Comparison of ENCODE assay signal across 8 cellular contexts in the genomic region with DNA sequence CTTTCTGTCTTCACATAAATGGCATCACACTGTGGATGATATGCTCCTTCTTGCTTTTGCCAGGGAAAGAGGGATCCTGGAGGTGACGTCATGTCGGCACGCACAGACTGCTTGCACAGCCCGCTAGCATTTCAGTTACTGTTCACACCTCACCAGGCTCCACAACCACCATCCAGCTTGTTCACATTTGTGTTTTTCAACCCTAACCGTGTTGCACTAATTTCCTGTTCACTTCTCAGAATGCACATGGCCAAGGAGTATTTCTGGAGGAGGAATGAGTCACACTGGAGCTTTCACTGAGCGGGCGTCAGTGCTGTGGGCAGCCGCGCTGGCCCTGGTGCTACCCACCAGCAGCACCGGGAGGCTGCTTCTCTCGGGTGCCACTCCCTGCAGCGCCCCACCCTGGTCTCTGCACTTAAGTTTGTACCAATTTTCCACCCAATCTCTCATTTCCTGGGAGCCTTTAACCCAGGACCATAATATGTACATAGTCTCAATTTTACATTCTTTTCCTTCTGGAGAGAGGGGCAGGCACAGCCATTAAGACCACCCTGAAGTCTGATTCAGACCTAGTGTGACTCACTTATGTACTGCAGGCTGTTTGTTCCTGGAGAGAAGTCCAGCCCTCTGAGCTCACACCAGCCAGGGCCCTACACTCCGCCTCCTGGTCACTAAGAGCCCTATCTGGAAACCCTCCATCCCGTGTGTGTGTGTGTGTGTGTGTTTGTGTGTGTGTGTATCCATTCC.
DNase-seq lines count a peak whose midpoint lies in the region; ATAC-seq and TF ChIP-seq lines count a peak whose summit lies in the region.

No MANE protein-coding gene starts in this region.

- H3K4me1 ChIP-seq in HUES48 (ENCODE audit: control insufficient read depth, insufficient read depth, low read length) (peaks cover 17% of the 10 kb centered on the region), muscle layer of duodenum (ENCODE audit: control insufficient read depth in 1 of 2, insufficient read depth in 2 of 2, low read length in 2 of 2) (peaks cover 20 to 49% of the 10 kb centered on the region in 2 donors), stomach (peaks cover 65 to 97% (median 82%) of the 10 kb centered on the region in 4 donors)

- intact Hi-C loops in activated CD4-positive, alpha-beta T cell treated with anti-CD3 and anti-CD28 coated beads for 36 hours (cut with DNase I, micrococcal nuclease), result loop anchor here (1.0 to 10.0 kb wide), 8 partner anchors 12 to 693 kb away; a partner anchor contains a TSS
- intact Hi-C loops in dendritic cell treated with granulocyte-macrophage colony-stimulating factor and Interleukin-4, amounts not matched to agents 40 ng/mL and 50 ng/mL, for 4 days (cut with micrococcal nuclease), result no loop called here
- intact Hi-C loops in stomach (cut with DNase I; ENCODE audit: low total_unique reads), result no loop called here

- no peaks in the 10 kb centered on the region for H3K27me3 Mint-ChIP-seq in activated CD4-positive, alpha-beta T cell treated with anti-CD3 and anti-CD28 coated beads for 36 hours
- no peaks in the 10 kb centered on the region for H3K27me3 Mint-ChIP-seq in dendritic cell treated with granulocyte-macrophage colony-stimulating factor and Interleukin-4, amounts not matched to agents 40 ng/mL and 50 ng/mL, for 4 days

- peaks cover 100% of the 10 kb centered on the region for H3K4me1 Mint-ChIP-seq in activated CD4-positive, alpha-beta T cell treated with anti-CD3 and anti-CD28 coated beads for 36 hours
- peaks cover 90% of the 10 kb centered on the region for H3K4me1 Mint-ChIP-seq in dendritic cell treated with granulocyte-macrophage colony-stimulating factor and Interleukin-4, amounts not matched to agents 40 ng/mL and 50 ng/mL, for 4 days (ENCODE audit: low read depth)

- H3K27ac ChIP-seq in HUES48 (ENCODE audit: low read depth, low read length) (peak overlapping the region; percentile 34), muscle layer of duodenum (ENCODE audit: low read length) (peak overlapping the region; percentile 59), stomach (peak overlapping the region; percentile 60 to 93 (median 83))

- TF ChIP-seq CTCF in stomach (IDR thresholded peaks at IDR 0.05), result peak in 1 of 7 experiments; percentile 22

- peak; percentile 36 for ATAC-seq in GM19043 (IDR thresholded peaks at IDR 0.05; ENCODE audit: low read depth, unreplicated experiment)
- peak; percentile 50 for ATAC-seq in activated CD4-positive, alpha-beta T cell treated with anti-CD3 and anti-CD28 coated beads for 36 hours

- H3K36me3 ChIP-seq in HUES48 (ENCODE audit: control insufficient read depth, insufficient read depth, low read length) (no peaks in the 10 kb centered on the region), muscle layer of duodenum (ENCODE audit: control insufficient read depth in 1 of 2, insufficient read depth in 2 of 2, low read length in 2 of 2) (peaks cover 4% of the 10 kb centered on the region in 2 donors), stomach (peaks cover 0 to 21% (median 15%) of the 10 kb centered on the region in 4 donors)

- H3K4me3 ChIP-seq in HUES48 (ENCODE audit: low read depth, low read length) (no peak overlapping the region), muscle layer of duodenum (ENCODE audit: low read depth in 1 of 2, low read length in 2 of 2) (no peak overlapping the region), stomach (peak overlapping the region in 1 of 4 donors; percentile 22)

- H3K9me3 ChIP-seq in HUES48 (ENCODE audit: control insufficient read depth, insufficient read depth, low read length) (no peaks in the 10 kb centered on the region), muscle layer of duodenum (ENCODE audit: control insufficient read depth in 1 of 2, low read length in 2 of 2) (no peaks in the 10 kb centered on the region), stomach (no peaks in the 10 kb centered on the region)

- TF ChIP-seq EP300 in stomach (IDR thresholded peaks at IDR 0.05), result no peak

- peak; percentile 85 for DNase-seq in activated CD4-positive, alpha-beta T cell treated with anti-CD3 and anti-CD28 coated beads for 36 hours
- DNase-seq in stomach, result peak; percentile 72
- DNase-seq in NCI-H2171 (lab: John Stamatoyannopoulos, UW), result no peak
- no peak for DNase-seq in HEK293T (ENCODE audit: extremely low spot score)

- H3K9ac ChIP-seq in HUES48 (ENCODE audit: low read depth, low read length), result no peak overlapping the region

- TF ChIP-seq POLR2A in stomach (IDR thresholded peaks at IDR 0.05), result no peak

- CTCF ChIA-PET in activated CD4-positive, alpha-beta T cell treated with anti-CD3 and anti-CD28 coated beads for 36 hours (lab: Charles Lee), result interaction anchor here (0.6 to 6.3 kb wide), 14 partner anchors 10 to 359 kb away, joined by 3 to 42 read pairs (median 4); no protein-coding TSS in a partner anchor
- CTCF ChIA-PET in HEK293T (lab: Yijun Ruan, JAX), result no interaction called here

- POLR2A ChIA-PET in activated CD4-positive, alpha-beta T cell treated with anti-CD3 and anti-CD28 coated beads for 36 hours (lab: Charles Lee), result interaction anchor here (0.6 to 4.6 kb wide), 8 partner anchors 13 to 143 kb away, joined by 3 to 48 read pairs (median 4); a partner anchor contains a TSS
- POLR2A ChIA-PET in HEK293T (lab: Yijun Ruan, JAX), result no interaction called here

- peak overlapping the region; percentile 48 for H3K4me3 Mint-ChIP-seq in activated CD4-positive, alpha-beta T cell treated with anti-CD3 and anti-CD28 coated beads for 36 hours
- peak overlapping the region; percentile 37 for H3K4me3 Mint-ChIP-seq in dendritic cell treated with granulocyte-macrophage colony-stimulating factor and Interleukin-4, amounts not matched to agents 40 ng/mL and 50 ng/mL, for 4 days

- H3K27ac Mint-ChIP-seq in activated CD4-positive, alpha-beta T cell treated with anti-CD3 and anti-CD28 coated beads for 36 hours, result peak overlapping the region; percentile 94
- H3K27ac Mint-ChIP-seq in dendritic cell treated with granulocyte-macrophage colony-stimulating factor and Interleukin-4, amounts not matched to agents 40 ng/mL and 50 ng/mL, for 4 days, result peak overlapping the region; percentile 93

- no peaks in the 10 kb centered on the region for H3K27me3 ChIP-seq in HUES48 (ENCODE audit: control insufficient read depth, insufficient read depth, low read length)
- no peaks in the 10 kb centered on the region for H3K27me3 ChIP-seq in muscle layer of duodenum (ENCODE audit: low read depth, low read length)
- H3K27me3 ChIP-seq in stomach, result no peaks in the 10 kb centered on the region

- H3K9me3 Mint-ChIP-seq in activated CD4-positive, alpha-beta T cell treated with anti-CD3 and anti-CD28 coated beads for 36 hours (ENCODE audit: low read depth), result no peaks in the 10 kb centered on the region
- no peaks in the 10 kb centered on the region for H3K9me3 Mint-ChIP-seq in dendritic cell treated with granulocyte-macrophage colony-stimulating factor and Interleukin-4, amounts not matched to agents 40 ng/mL and 50 ng/mL, for 4 days

- 26 to 40% (median 34%) methylated on average over 14 of the region's 14 CpGs for WGBS in stomach, 5 donors

- peaks cover 61% of the 10 kb centered on the region for H3K36me3 Mint-ChIP-seq in activated CD4-positive, alpha-beta T cell treated with anti-CD3 and anti-CD28 coated beads for 36 hours (ENCODE audit: low read depth)
- peaks cover 75% of the 10 kb centered on the region for H3K36me3 Mint-ChIP-seq in dendritic cell treated with granulocyte-macrophage colony-stimulating factor and Interleukin-4, amounts not matched to agents 40 ng/mL and 50 ng/mL, for 4 days (ENCODE audit: low read depth)

TF ChIP-seq in HEK293T, 16 proteins besides CTCF, POLR2A, EP300 and RAD21:
- TF ChIP-seq BHLHE40 (IDR thresholded peaks at IDR 0.05; ENCODE audit: borderline replicate concordance) (no peak), TARDBP (IDR thresholded peaks at IDR 0.05) (no peak), FOXA1 (IDR thresholded peaks at IDR 0.05) (no peak), FOXM1 (IDR thresholded peaks at IDR 0.05; ENCODE audit: borderline replicate concordance) (no peak), CTBP1 (IDR thresholded peaks at IDR 0.05; ENCODE audit: borderline replicate concordance) (no peak), ARNT (IDR thresholded peaks at IDR 0.05) (no peak), NFRKB (IDR thresholded peaks at IDR 0.05) (no peak), HDGF (IDR thresholded peaks at IDR 0.05; ENCODE audit: borderline replicate concordance) (no peak), FOXK2 (IDR thresholded peaks at IDR 0.05) (no peak), SP1 (IDR thresholded peaks at IDR 0.05) (no peak), L3MBTL2 (conservative IDR thresholded peaks at IDR 0.05) (no peak)
TF ChIP-seq in HEK293T: peak in this region for 0.

Comparison
In these comparisons a context has a peak if more than half of its experiments do, and no peak if none do; other contexts are left out.
1. DNase-seq: peak in activated CD4-positive, alpha-beta T cell treated with anti-CD3 and anti-CD28 coated beads for 36 hours (single experiment) and stomach (single experiment); none in NCI-H2171 (single experiment) and HEK293T (single experiment).
2. intact Hi-C loops: an anchor here in activated CD4-positive, alpha-beta T cell treated with anti-CD3 and anti-CD28 coated beads for 36 hours (1.0 to 10.0 kb wide); none called in dendritic cell treated with granulocyte-macrophage colony-stimulating factor and Interleukin-4, amounts not matched to agents 40 ng/mL and 50 ng/mL, for 4 days and stomach.
3. Peak in every context shown above with its lines, with median percentiles within 50 percentile points of each other: H3K27ac ChIP-seq.